In genomic region chr2:85355521-85355920, GRCh38 we compare ENCODE assay signal across 8 cellular contexts. TPM values are rescaled to one million over a fixed set of nuclear protein-coding genes. Genes with fewer than 3 reads are reported as not detected.
DNase-seq lines count a peak whose midpoint lies in the region; ATAC-seq lines count a peak whose summit lies in the region.

No MANE protein-coding gene starts in this region.

- H3K27me3 Mint-ChIP-seq in activated CD8-positive, alpha-beta T cell treated with anti-CD3 and anti-CD28 coated beads, Interleukin-2, amount 10 ng/mL, durations not matched to agents 7 days and 5 days (ENCODE audit: low read depth): no peaks in the 10 kb centered on the region

- H3K4me3 ChIP-seq in iPS-15b (ENCODE audit: low read depth, low read length): peak overlapping the region; percentile 100
- peak overlapping the region; percentile 99 to 100 for H3K4me3 ChIP-seq in stomach smooth muscle (ENCODE audit: low read length in 2 of 2)

- H3K4me1 Mint-ChIP-seq in activated CD8-positive, alpha-beta T cell treated with anti-CD3 and anti-CD28 coated beads, Interleukin-2, amount 10 ng/mL, durations not matched to agents 7 days and 5 days (ENCODE audit: low read depth): peaks cover 45% of the 10 kb centered on the region

- DNase-seq in NCI-H2029 (lab: John Stamatoyannopoulos, UW) (peak; percentile 34), NCI-H2029 treated with DMSO at 0.1 percent for 48 hours (lab: John Stamatoyannopoulos, UW) (no peak), C1 segment of cervical spinal cord (lab: John Stamatoyannopoulos, UW) (no peak)
- DNase-seq in activated CD8-positive, alpha-beta T cell treated with anti-CD3 and anti-CD28 coated beads, Interleukin-2, amount 10 ng/mL, durations not matched to agents 7 days and 5 days: no peak

- CTCF ChIA-PET in activated CD8-positive, alpha-beta T cell treated with anti-CD3 and anti-CD28 coated beads, Interleukin-2, amount 10 ng/mL, durations not matched to agents 7 days and 5 days (lab: Charles Lee): interaction anchor here (1.1 to 2.4 kb wide), 6 partner anchors 29 to 282 kb away, joined by 4 to 12 read pairs (median 6); partner anchors contain the start of genes MAT2A and TGOLN2

- no peaks in the 10 kb centered on the region for H3K27me3 ChIP-seq in iPS-15b (ENCODE audit: control insufficient read depth, insufficient read depth, low read length)
- H3K27me3 ChIP-seq in stomach smooth muscle (ENCODE audit: control insufficient read depth in 1 of 2, insufficient read depth in 2 of 2, low read length in 2 of 2): no peaks in the 10 kb centered on the region

- no peaks in the 10 kb centered on the region for H3K9me3 Mint-ChIP-seq in activated CD8-positive, alpha-beta T cell treated with anti-CD3 and anti-CD28 coated beads, Interleukin-2, amount 10 ng/mL, durations not matched to agents 7 days and 5 days (ENCODE audit: insufficient read depth)

- H3K36me3 ChIP-seq in iPS-15b (ENCODE audit: control insufficient read depth, insufficient read depth, low read length): peaks cover 4% of the 10 kb centered on the region
- peaks cover 14 to 19% of the 10 kb centered on the region in 2 donors for H3K36me3 ChIP-seq in stomach smooth muscle (ENCODE audit: control insufficient read depth in 2 of 2, insufficient read depth in 2 of 2, low read length in 2 of 2)

- H3K9ac ChIP-seq in iPS-15b (ENCODE audit: low read depth, low read length): no peak overlapping the region
- H3K9ac ChIP-seq in stomach smooth muscle (ENCODE audit: low read length in 2 of 2): peak overlapping the region; percentile 98 to 99

- peaks cover 48% of the 10 kb centered on the region for H3K36me3 Mint-ChIP-seq in activated CD8-positive, alpha-beta T cell treated with anti-CD3 and anti-CD28 coated beads, Interleukin-2, amount 10 ng/mL, durations not matched to agents 7 days and 5 days (ENCODE audit: low read depth)

- ATAC-seq in activated CD8-positive, alpha-beta T cell treated with anti-CD3 and anti-CD28 coated beads, Interleukin-2, amount 10 ng/mL, durations not matched to agents 7 days and 5 days: no peak
- ATAC-seq in HG02938 (IDR thresholded peaks at IDR 0.05; ENCODE audit: unreplicated experiment) (no peak), HG03108 (IDR thresholded peaks at IDR 0.05; ENCODE audit: unreplicated experiment) (no peak)

- H3K27ac Mint-ChIP-seq in activated CD8-positive, alpha-beta T cell treated with anti-CD3 and anti-CD28 coated beads, Interleukin-2, amount 10 ng/mL, durations not matched to agents 7 days and 5 days: peak overlapping the region; percentile 50

- H3K27ac ChIP-seq in stomach smooth muscle (ENCODE audit: low read length): no peak overlapping the region

- H3K4me1 ChIP-seq in iPS-15b (ENCODE audit: control insufficient read depth, insufficient read depth, low read length): no peaks in the 10 kb centered on the region
- peaks cover 28% of the 10 kb centered on the region for H3K4me1 ChIP-seq in stomach smooth muscle (ENCODE audit: control insufficient read depth, insufficient read depth, low read length)

- POLR2A ChIA-PET in activated CD8-positive, alpha-beta T cell treated with anti-CD3 and anti-CD28 coated beads, Interleukin-2, amount 10 ng/mL, durations not matched to agents 7 days and 5 days (lab: Charles Lee): interaction anchor here (0.9 to 3.0 kb wide), 6 partner anchors 9 to 239 kb away, joined by 3 to 54 read pairs (median 6); partner anchors contain the start of genes MAT2A and TGOLN2

- no peaks in the 10 kb centered on the region for H3K9me3 ChIP-seq in iPS-15b (ENCODE audit: control insufficient read depth, insufficient read depth, low read length)
- no peaks in the 10 kb centered on the region for H3K9me3 ChIP-seq in stomach smooth muscle (ENCODE audit: control insufficient read depth in 2 of 2, low read length in 2 of 2)

- H3K4me3 Mint-ChIP-seq in activated CD8-positive, alpha-beta T cell treated with anti-CD3 and anti-CD28 coated beads, Interleukin-2, amount 10 ng/mL, durations not matched to agents 7 days and 5 days: peak overlapping the region; percentile 99

RNA-seq across cellular contexts. Expression of gene ELMOD3, which starts 1.0 kb away (rescaled TPM):
- total RNA-seq in activated CD8-positive, alpha-beta T cell treated with anti-CD3 and anti-CD28 coated beads, Interleukin-2, amount 10 ng/mL, durations not matched to agents 7 days and 5 days: 10 to 100 TPM; 14.4 to 19.9 TPM

RNA-seq across cellular contexts. Expression of gene RETSAT, which starts 1.2 kb away (rescaled TPM):
- total RNA-seq in activated CD8-positive, alpha-beta T cell treated with anti-CD3 and anti-CD28 coated beads, Interleukin-2, amount 10 ng/mL, durations not matched to agents 7 days and 5 days: 10 to 100 TPM; 27.8 to 28.4 TPM

RNA-seq across cellular contexts. Expression of gene TGOLN2, which starts 27.7 kb away (rescaled TPM):
- total RNA-seq in activated CD8-positive, alpha-beta T cell treated with anti-CD3 and anti-CD28 coated beads, Interleukin-2, amount 10 ng/mL, durations not matched to agents 7 days and 5 days: 100 to 1,000 TPM; 100 to 102 TPM

RNA-seq across cellular contexts. Expression of gene CAPG, which starts 54.6 kb away (rescaled TPM):
- total RNA-seq in activated CD8-positive, alpha-beta T cell treated with anti-CD3 and anti-CD28 coated beads, Interleukin-2, amount 10 ng/mL, durations not matched to agents 7 days and 5 days: 100 to 1,000 TPM; 282 to 288 TPM
